20 cellular contexts compared by ENCODE assay signal in the genomic region with DNA sequence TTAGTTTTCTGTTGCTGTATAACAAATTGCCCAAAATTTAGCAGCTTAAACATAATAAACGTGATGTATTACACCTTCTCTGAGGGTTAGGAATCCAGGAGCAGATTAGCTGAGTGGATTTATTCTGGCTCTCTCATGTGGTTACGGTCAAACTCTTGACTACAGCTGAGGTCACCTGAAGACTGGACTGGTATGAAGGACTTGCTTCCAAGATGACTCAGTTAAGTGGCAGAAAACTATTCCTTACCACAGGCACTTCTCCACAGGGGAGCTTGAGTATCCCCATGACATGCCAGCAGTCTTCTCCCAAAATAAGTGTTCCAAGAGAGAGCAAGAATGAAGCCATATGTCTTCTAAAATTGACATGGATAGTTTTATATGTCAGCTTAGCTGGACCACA.
"Had no signal": no experiment of that assay in that cellular context is flagged by ENCODE, and none has a peak within 500 bp of the region (broad histone marks: within the 10 kb centered on the region; RNA-seq: fewer than 3 reads in every experiment).

No MANE protein-coding gene starts in this region.

- H3K4me1 Mint-ChIP-seq: immature natural killer cell; naive thymus-derived CD8-positive, alpha-beta T cell; nephron progenitor cell; stimulated activated effector memory CD8-positive, alpha-beta T cell treated with anti-CD3 and anti-CD28 coated beads, Interleukin-12 subunit alpha, Interleukin-12 subunit beta, amount 100 ng/mL, for 72 hours had no signal

- H3K4me3 ChIP-seq: dorsolateral prefrontal cortex, lower lobe of right lung, prostate gland, right atrium auricular region, thoracic aorta, tibial nerve, upper lobe of left lung had no signal

- H3K9me3 Mint-ChIP-seq: nephron progenitor cell had no signal

- H3K27ac ChIP-seq: dorsolateral prefrontal cortex, lower lobe of right lung, prostate gland, right atrium auricular region, thoracic aorta, tibial nerve, upper lobe of left lung had no signal

- H3K4me3 Mint-ChIP-seq: immature natural killer cell; naive thymus-derived CD8-positive, alpha-beta T cell; nephron progenitor cell; stimulated activated effector memory CD8-positive, alpha-beta T cell treated with anti-CD3 and anti-CD28 coated beads, Interleukin-12 subunit alpha, Interleukin-12 subunit beta, amount 100 ng/mL, for 72 hours had no signal

- H3K27ac Mint-ChIP-seq: immature natural killer cell; naive thymus-derived CD8-positive, alpha-beta T cell; nephron progenitor cell; stimulated activated effector memory CD8-positive, alpha-beta T cell treated with anti-CD3 and anti-CD28 coated beads, Interleukin-12 subunit alpha, Interleukin-12 subunit beta, amount 100 ng/mL, for 72 hours had no signal

- DNase-seq: dorsolateral prefrontal cortex; effector CD4-positive, alpha-beta T cell; hypothalamus; immature natural killer cell; left ventricle myocardium superior; lower lobe of right lung; naive thymus-derived CD8-positive, alpha-beta T cell; nephron progenitor cell; nucleus accumbens; stimulated activated CD4-positive, alpha-beta T cell treated with anti-CD3 and anti-CD28 coated beads, Interleukin-2, amount 100 ng/mL, for 24 hours; stimulated activated CD4-positive, alpha-beta T cell treated with anti-CD3 and anti-CD28 coated beads, Interleukin-4, amount 100 ng/mL, for 24 hours; stimulated activated naive CD4-positive, alpha-beta T cell treated with Interleukin-2 at 50 U/mL for 16 hours; substantia nigra; upper lobe of left lung had no signal

- H3K4me1 ChIP-seq: lower lobe of right lung, prostate gland, right atrium auricular region, tibial nerve, upper lobe of left lung had no signal

- H3K27me3 Mint-ChIP-seq: naive thymus-derived CD8-positive, alpha-beta T cell had no signal

- H3K27me3 ChIP-seq: dorsolateral prefrontal cortex, right atrium auricular region, tibial nerve, upper lobe of left lung had no signal

- ATAC-seq: left ventricle myocardium superior; lower lobe of right lung; naive thymus-derived CD8-positive, alpha-beta T cell; sciatic nerve; stimulated activated effector memory CD8-positive, alpha-beta T cell treated with anti-CD3 and anti-CD28 coated beads, Interleukin-12 subunit alpha, Interleukin-12 subunit beta, amount 100 ng/mL, for 72 hours had no signal

- H3K36me3 ChIP-seq: lower lobe of right lung, prostate gland, right atrium auricular region, thoracic aorta, tibial nerve, upper lobe of left lung had no signal

- H3K9me3 ChIP-seq: lower lobe of right lung, prostate gland, right atrium auricular region, thoracic aorta, tibial nerve, upper lobe of left lung had no signal
